In the genomic region with DNA sequence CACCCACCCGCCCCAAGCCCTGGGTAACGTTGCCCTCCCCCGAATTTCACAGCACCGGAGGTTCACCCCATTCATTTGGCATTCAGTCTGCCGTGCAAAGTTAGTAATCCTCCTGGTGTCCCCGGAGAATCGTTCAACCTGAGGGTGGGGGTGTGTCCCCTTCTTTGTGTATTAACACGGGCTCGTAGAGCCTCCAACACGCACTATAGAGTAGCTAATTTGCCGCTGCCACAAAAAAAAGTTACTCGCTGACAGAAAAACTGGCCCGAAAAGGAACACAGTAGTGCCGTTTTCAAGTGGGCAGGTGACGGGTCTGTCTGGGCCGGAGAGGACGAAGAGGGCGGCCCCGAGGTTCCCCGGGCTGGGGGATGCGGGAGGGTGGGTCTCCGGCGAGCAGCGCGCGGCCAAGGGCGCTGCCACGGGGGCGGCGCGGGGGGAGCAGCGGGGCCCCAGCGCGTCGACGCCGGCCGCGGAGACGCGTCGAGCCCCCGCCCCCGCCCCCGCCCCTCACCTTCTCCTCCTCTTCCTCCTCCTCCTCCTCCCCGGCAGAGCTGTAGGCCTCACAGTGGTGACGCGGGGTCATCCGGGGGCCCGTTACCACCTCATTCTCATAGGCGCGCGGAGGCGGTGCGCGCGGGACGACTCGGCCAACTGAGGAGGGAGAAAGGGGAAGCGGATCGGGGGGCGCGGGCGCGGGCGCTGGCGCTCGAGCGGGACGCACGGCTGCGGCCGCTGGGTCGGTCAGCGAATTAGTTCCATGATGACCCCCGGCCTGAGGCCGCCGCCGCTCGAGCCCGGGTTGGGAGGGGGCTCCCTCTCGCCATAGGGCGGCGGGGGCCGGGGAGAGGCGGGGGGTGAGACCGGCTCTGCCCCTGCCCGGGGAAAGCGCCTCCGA, we compare ENCODE assay signal across 8 cellular contexts. TPM values are rescaled to one million over a fixed set of nuclear protein-coding genes. Genes with fewer than 3 reads are reported as not detected.
DNase-seq lines count a peak whose midpoint lies in the region; ATAC-seq, FAIRE-seq and TF ChIP-seq lines count a peak whose summit lies in the region.

No MANE protein-coding gene starts in this region.

- H3K36me3 ChIP-seq in astrocyte (ENCODE audit: insufficient read depth, low read length) = no peaks in the 10 kb centered on the region
- no peaks in the 10 kb centered on the region for H3K36me3 ChIP-seq in iPS-15b (ENCODE audit: control insufficient read depth, insufficient read depth, low read length)
- H3K36me3 ChIP-seq in skeletal muscle tissue (ENCODE audit: control insufficient read depth in 3 of 3, insufficient read depth in 3 of 3, low read length in 3 of 3) = no peaks in the 10 kb centered on the region

- no peaks in the 10 kb centered on the region for H3K9me3 Mint-ChIP-seq in astrocyte (ENCODE audit: unreplicated experiment)

- peak; percentile 51 for ATAC-seq in GM21423 (IDR thresholded peaks at IDR 0.05; ENCODE audit: unreplicated experiment)

- H3K4me3 Mint-ChIP-seq in astrocyte (ENCODE audit: unreplicated experiment) = peak overlapping the region; percentile 95

- H3K4me1 ChIP-seq in astrocyte (ENCODE audit: insufficient read depth, low read length) = peaks cover 18% of the 10 kb centered on the region
- H3K4me1 ChIP-seq in iPS-15b (ENCODE audit: control insufficient read depth, insufficient read depth, low read length) = peaks cover 7% of the 10 kb centered on the region
- H3K4me1 ChIP-seq in skeletal muscle tissue (ENCODE audit: control insufficient read depth in 3 of 3, insufficient read depth in 3 of 3, low read length in 3 of 3) = peaks cover 19 to 33% (median 20%) of the 10 kb centered on the region in 3 donors

- H4K20me1 ChIP-seq in astrocyte (ENCODE audit: insufficient read depth, low read length) = peaks cover 48% of the 10 kb centered on the region

- peak overlapping the region; percentile 100 for H3K27ac ChIP-seq in astrocyte (ENCODE audit: low read depth, low read length)
- H3K27ac ChIP-seq in skeletal muscle tissue (ENCODE audit: low read depth, low read length) = peak overlapping the region; percentile 99

- DNase-seq in CMK (ENCODE audit: low read depth) (peak; percentile 59), HuH-7.5 (ENCODE audit: low spot score) (peak; percentile 32), T-helper 9 cell (peak; percentile 67), astrocyte (ENCODE audit: low read depth) (peak; percentile 62), NCI-H446 treated with DMSO at 0.1 percent for 48 hours (lab: John Stamatoyannopoulos, UW) (no peak)

- TF ChIP-seq CTCF in astrocyte (IDR thresholded peaks at IDR 0.05; ENCODE audit: insufficient read depth, low read depth, low read length) = no peak

- peaks cover 1% of the 10 kb centered on the region for H3K36me3 Mint-ChIP-seq in astrocyte (ENCODE audit: low read depth, unreplicated experiment)

- peak overlapping the region; percentile 88 for H3K4me2 ChIP-seq in astrocyte (ENCODE audit: low read length)

- H3K27me3 Mint-ChIP-seq in astrocyte (ENCODE audit: low read depth, unreplicated experiment) = no peaks in the 10 kb centered on the region

- peak overlapping the region; percentile 100 for H3K27ac Mint-ChIP-seq in astrocyte (ENCODE audit: unreplicated experiment)

- H3K4me3 ChIP-seq in astrocyte (ENCODE audit: insufficient read depth, low read depth, low read length) (peak overlapping the region; percentile 79), iPS-15b (ENCODE audit: low read depth, low read length) (peak overlapping the region; percentile 98), skeletal muscle tissue (ENCODE audit: low read length in 3 of 3) (peak overlapping the region; percentile 96 to 98 (median 97))

- no peak for FAIRE-seq in astrocyte (lab: Jason Lieb, UNC)

- H3K9ac ChIP-seq in astrocyte (ENCODE audit: low read length) = peak overlapping the region; percentile 98
- H3K9ac ChIP-seq in iPS-15b (ENCODE audit: low read depth, low read length) = peak overlapping the region; percentile 32
- peak overlapping the region; percentile 83 to 98 (median 85) for H3K9ac ChIP-seq in skeletal muscle tissue (ENCODE audit: low read depth in 1 of 3, low read length in 3 of 3)

- H3K9me3 ChIP-seq in astrocyte (ENCODE audit: insufficient read depth, low read depth, low read length) (no peaks in the 10 kb centered on the region), iPS-15b (ENCODE audit: control insufficient read depth, insufficient read depth, low read length) (no peaks in the 10 kb centered on the region), skeletal muscle tissue (ENCODE audit: control insufficient read depth in 3 of 3, low read length in 3 of 3) (no peaks in the 10 kb centered on the region)

- H3K79me2 ChIP-seq in astrocyte (ENCODE audit: insufficient read depth, low read length) = peaks cover 67% of the 10 kb centered on the region

- H2AFZ ChIP-seq in astrocyte (ENCODE audit: low read depth, low read length) = peak overlapping the region; percentile 40

- H3K27me3 ChIP-seq in astrocyte (ENCODE audit: insufficient read depth, low read length) = no peaks in the 10 kb centered on the region
- no peaks in the 10 kb centered on the region for H3K27me3 ChIP-seq in iPS-15b (ENCODE audit: control insufficient read depth, insufficient read depth, low read length)
- H3K27me3 ChIP-seq in skeletal muscle tissue (ENCODE audit: control insufficient read depth in 3 of 3, insufficient read depth in 3 of 3, low read length in 3 of 3) = no peaks in the 10 kb centered on the region

- H3K4me1 Mint-ChIP-seq in astrocyte (ENCODE audit: low read depth, unreplicated experiment) = peaks cover 14% of the 10 kb centered on the region

RNA-seq across cellular contexts. Expression of gene CCNI, which starts 0.6 kb away (rescaled TPM):
- total RNA-seq in astrocyte (135 and 141 TPM in 2 replicates), skeletal muscle tissue (152 TPM)

Comparison
In these comparisons a context has a peak if more than half of its experiments do, and no peak if none do; other contexts are left out.
1. H3K9ac ChIP-seq: peak in every context shown above with its lines; median percentile 98 in astrocyte; 85 in skeletal muscle tissue; 32 in iPS-15b.